In the genomic region with DNA sequence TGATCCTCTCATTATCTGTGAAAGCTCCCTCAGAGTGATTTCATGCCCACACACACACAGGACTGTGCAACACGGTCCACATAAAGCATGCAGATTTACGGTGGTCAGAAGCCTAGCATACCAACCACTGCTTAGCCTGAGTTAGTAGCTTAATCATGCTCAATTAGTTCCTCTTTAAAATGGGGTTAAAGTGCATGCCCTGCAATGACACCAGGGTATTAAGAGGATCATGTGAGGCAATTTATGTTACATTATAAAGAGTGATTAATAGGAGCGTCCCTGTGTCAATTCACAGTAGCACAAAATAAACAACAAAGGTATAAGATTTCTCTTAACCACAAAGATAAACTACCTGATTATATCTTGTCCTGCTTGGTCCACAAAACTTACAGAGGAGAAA, we compare ENCODE assay signal across 13 cellular contexts.
"Had no signal": no experiment of that assay in that cellular context is flagged by ENCODE, and none has a peak within 500 bp of the region (broad histone marks: within the 10 kb centered on the region; RNA-seq: fewer than 3 reads in every experiment).

No MANE protein-coding gene starts in this region.

- H3K27me3 Mint-ChIP-seq: activated B cell treated with CpG ODN at 0.5 μM for 24 hours; activated CD4-positive, alpha-beta T cell treated with anti-CD3 and anti-CD28 coated beads, Interleukin-2, amount 10 ng/mL, durations not matched to agents 7 days and 5 days; activated naive CD4-positive, alpha-beta T cell treated with anti-CD3 and anti-CD28 coated beads, Interleukin-2, amount 50 U/mL, for 24 hours; central memory CD8-positive, alpha-beta T cell had no signal

- H3K4me3 Mint-ChIP-seq: activated B cell treated with CpG ODN at 0.5 μM for 24 hours; activated CD4-positive, alpha-beta T cell treated with anti-CD3 and anti-CD28 coated beads, Interleukin-2, amount 10 ng/mL, durations not matched to agents 7 days and 5 days; activated naive CD4-positive, alpha-beta T cell treated with anti-CD3 and anti-CD28 coated beads, Interleukin-2, amount 50 U/mL, for 24 hours; brain; central memory CD8-positive, alpha-beta T cell; stimulated activated effector memory CD8-positive, alpha-beta T cell treated with anti-CD3 and anti-CD28 coated beads, Interleukin-12 subunit alpha, Interleukin-12 subunit beta, amount 100 ng/mL, for 72 hours; T-helper 1 cell treated with Interleukin-12 subunit alpha and Interleukin-12 subunit beta and Interleukin-4 antibody, amounts not matched to agents 30 μg/mL and 1 μg/mL, for 36 hours had no signal

- DNase-seq: activated B cell treated with CpG ODN at 0.5 μM for 24 hours; activated CD4-positive, alpha-beta T cell treated with anti-CD3 and anti-CD28 coated beads, Interleukin-2, amount 10 ng/mL, durations not matched to agents 7 days and 5 days; activated effector memory CD4-positive, alpha-beta T cell treated with Interleukin-2 at 50 U/mL for 16 hours; amniotic stem cell; effector memory CD4-positive, alpha-beta T cell; kidney; tibial artery had no signal

- H3K36me3 ChIP-seq: right atrium auricular region had no signal

- H3K9me3 Mint-ChIP-seq: activated B cell treated with CpG ODN at 0.5 μM for 24 hours had no signal

- H3K4me3 ChIP-seq: right atrium auricular region, tibial artery had no signal

- H3K9me3 ChIP-seq: right atrium auricular region, tibial artery had no signal

- H3K4me1 ChIP-seq: right atrium auricular region, tibial artery had no signal

- H3K27ac ChIP-seq: right atrium auricular region, tibial artery had no signal

- H3K36me3 Mint-ChIP-seq: brain had no signal

- ATAC-seq: stimulated activated effector memory CD8-positive, alpha-beta T cell treated with anti-CD3 and anti-CD28 coated beads, Interleukin-12 subunit alpha, Interleukin-12 subunit beta, amount 100 ng/mL, for 72 hours had no signal

- H3K27ac Mint-ChIP-seq: activated B cell treated with CpG ODN at 0.5 μM for 24 hours; activated CD4-positive, alpha-beta T cell treated with anti-CD3 and anti-CD28 coated beads, Interleukin-2, amount 10 ng/mL, durations not matched to agents 7 days and 5 days; activated naive CD4-positive, alpha-beta T cell treated with anti-CD3 and anti-CD28 coated beads, Interleukin-2, amount 50 U/mL, for 24 hours; brain; T-helper 1 cell treated with Interleukin-12 subunit alpha and Interleukin-12 subunit beta and Interleukin-4 antibody, amounts not matched to agents 30 μg/mL and 1 μg/mL, for 36 hours had no signal

- H3K4me1 Mint-ChIP-seq: activated B cell treated with CpG ODN at 0.5 μM for 24 hours; activated CD4-positive, alpha-beta T cell treated with anti-CD3 and anti-CD28 coated beads, Interleukin-2, amount 10 ng/mL, durations not matched to agents 7 days and 5 days; activated naive CD4-positive, alpha-beta T cell treated with anti-CD3 and anti-CD28 coated beads, Interleukin-2, amount 50 U/mL, for 24 hours; brain; central memory CD8-positive, alpha-beta T cell had no signal

- H3K27me3 ChIP-seq: right atrium auricular region, tibial artery had no signal
